Comparison of ENCODE assay signal across 8 cellular contexts in the genomic region with DNA sequence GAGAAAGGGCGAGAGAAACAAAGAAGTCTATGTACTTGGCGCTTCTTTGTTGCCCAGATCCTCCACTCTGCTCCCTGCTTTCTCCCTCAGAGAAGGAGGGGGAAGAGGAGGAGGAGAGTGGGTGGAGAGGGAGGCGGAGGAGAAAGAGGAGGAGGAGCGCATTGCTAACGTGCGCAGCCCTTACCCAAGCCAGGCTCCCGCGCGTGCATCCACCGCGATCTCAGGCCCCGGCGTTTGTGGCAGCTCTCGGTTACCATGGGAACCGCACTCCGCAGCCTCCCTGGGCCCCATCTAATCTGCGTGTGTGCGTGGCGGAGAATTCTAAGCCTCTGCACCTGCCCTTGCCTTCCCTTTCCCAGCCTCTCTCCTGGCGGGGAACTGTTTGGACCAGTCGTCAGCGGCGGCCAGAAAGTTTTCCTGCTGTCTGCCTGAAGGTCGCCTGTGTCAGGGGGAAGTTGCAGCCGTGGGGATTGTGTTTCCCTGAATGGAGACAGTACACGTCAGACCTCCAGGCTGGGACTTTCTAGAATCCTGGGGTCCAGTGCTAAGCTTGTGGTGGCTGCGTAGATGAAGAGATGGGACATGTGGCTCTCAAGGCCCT. TPM values are rescaled to one million over a fixed set of nuclear protein-coding genes. Genes with fewer than 3 reads are reported as not detected.
DNase-seq lines count a peak whose midpoint lies in the region; ATAC-seq, FAIRE-seq and TF ChIP-seq lines count a peak whose summit lies in the region.

A gene (minus strand): TSS at position 239 of the 601 bp plus-strand sequence. CDS start 18,734 bp downstream, outside the sequence.

- no peak for TF ChIP-seq CTCF in foreskin keratinocyte (conservative IDR thresholded peaks at IDR 0.05)
- TF ChIP-seq CTCF in osteocyte (IDR thresholded peaks at IDR 0.05) = no peak

- H3K27ac Mint-ChIP-seq in osteocyte (ENCODE audit: unreplicated experiment) = no peak within 1 kb of the TSS

- no peak for FAIRE-seq in small intestine (lab: Jason Lieb, UNC)

- H3K9me3 ChIP-seq in small intestine (ENCODE audit: control insufficient read depth, low read depth) = no peaks in the 10 kb centered on the region

- H3K4me1 ChIP-seq in foreskin keratinocyte = no peaks in the 10 kb centered on the region
- no peaks in the 10 kb centered on the region for H3K4me1 ChIP-seq in small intestine (ENCODE audit: control insufficient read depth in 2 of 2, insufficient read depth in 1 of 2, low read depth in 1 of 2, low read length in 1 of 2)

- peak within 1 kb of the TSS; percentile 50 for H3K4me3 Mint-ChIP-seq in osteocyte (ENCODE audit: unreplicated experiment)

- no peaks in the 10 kb centered on the region for H3K36me3 ChIP-seq in H7 (replicated peaks; ENCODE audit: control insufficient read depth, insufficient read depth, low read length)
- H3K36me3 ChIP-seq in small intestine (ENCODE audit: control insufficient read depth in 2 of 2, insufficient read depth in 2 of 2, low read length in 2 of 2) = no peaks in the 10 kb centered on the region

- WGBS in small intestine, 3 donors = 7 to 9% (median 8%) methylated on average over 24 to 27 of the region's 27 CpGs

- peaks cover 10% of the 10 kb centered on the region for H3K27me3 ChIP-seq in H7 (ENCODE audit: control insufficient read depth, insufficient read depth, low read length)
- peaks cover 93% of the 10 kb centered on the region for H3K27me3 ChIP-seq in foreskin keratinocyte
- peaks cover 0 to 5% of the 10 kb centered on the region in 2 donors for H3K27me3 ChIP-seq in small intestine (ENCODE audit: control insufficient read depth in 2 of 2, insufficient read depth in 2 of 2, low read length in 2 of 2)

- peaks cover 7% of the 10 kb centered on the region for H3K4me1 Mint-ChIP-seq in osteocyte (ENCODE audit: unreplicated experiment)

- H3K27ac ChIP-seq in foreskin keratinocyte (no peak within 1 kb of the TSS), small intestine (ENCODE audit: low read depth in 1 of 2, low read length in 1 of 2) (no peak within 1 kb of the TSS)

- peak; percentile 53 for ATAC-seq in foreskin keratinocyte
- ATAC-seq in HG02763 (IDR thresholded peaks at IDR 0.05; ENCODE audit: unreplicated experiment) = no peak
- no peak for ATAC-seq in GM19035 (IDR thresholded peaks at IDR 0.05; ENCODE audit: unreplicated experiment)

- H3K36me3 Mint-ChIP-seq in osteocyte (ENCODE audit: unreplicated experiment) = no peaks in the 10 kb centered on the region

- H3K27me3 Mint-ChIP-seq in osteocyte (ENCODE audit: unreplicated experiment) = peaks cover 88% of the 10 kb centered on the region

- no peaks in the 10 kb centered on the region for H3K9me3 Mint-ChIP-seq in osteocyte (ENCODE audit: unreplicated experiment)

- H3K4me3 ChIP-seq in H7 (ENCODE audit: insufficient read depth, low read depth, low read length) (peak within 1 kb of the TSS; percentile 44), small intestine (ENCODE audit: low read depth in 1 of 2, low read length in 2 of 2) (no peak within 1 kb of the TSS)

- DNase-seq in H7 = peak; percentile 79
- peak; percentile 93 for DNase-seq in NCI-H748 (lab: John Stamatoyannopoulos, UW; ENCODE audit: unreplicated experiment)
- DNase-seq in foreskin keratinocyte = peak in 1 of 2 donors; percentile 6
- no peak for DNase-seq in osteocyte (ENCODE audit: extremely low spot score, unreplicated experiment)
- DNase-seq in HUDEP-2 (lab: John Stamatoyannopoulos, UW; ENCODE audit: unreplicated experiment in 76 of 76) = no peak
- DNase-seq in small intestine = no peak

RNA-seq across cellular contexts. Expression of the gene that starts here (rescaled TPM):
- total RNA-seq in H7 (2014; rRNA removed; shearing (Covaris generic)) = not detected in 2 replicates
- not detected in 2 replicates for total RNA-seq in foreskin keratinocyte
- not detected in 2 replicates for polyA plus RNA-seq in foreskin keratinocyte
- total RNA-seq in osteocyte = not detected in 2 replicates
- not detected for polyA plus RNA-seq in small intestine

Comparison
In these comparisons a context has a peak if more than half of its experiments do, and no peak if none do; other contexts are left out.
1. Peak in DNase-seq and H3K4me3 ChIP-seq in H7; RNA of the gene not detected or under 1 TPM.
2. Peak in ATAC-seq in foreskin keratinocyte; RNA of the gene not detected or under 1 TPM.